Comparison of ENCODE assay signal across 19 cellular contexts in genomic region chr12:100611031-100611430, GRCh38. TPM values are rescaled to one million over a fixed set of nuclear protein-coding genes. Genes with fewer than 3 reads are reported as not detected.
"Had no signal": no experiment of that assay in that cellular context is flagged by ENCODE, and none has a peak within 500 bp of the region (broad histone marks: within the 10 kb centered on the region; RNA-seq: fewer than 3 reads in every experiment).

No MANE protein-coding gene starts in this region.

- H3K36me3 ChIP-seq: colonic mucosa, prostate gland, right atrium auricular region had no signal

- H3K9me3 ChIP-seq: body of pancreas, colonic mucosa, prostate gland, right atrium auricular region had no signal

- FAIRE-seq: endometrium had no signal

- H3K4me3 ChIP-seq: body of pancreas, colonic mucosa, heart right ventricle, prostate gland, right atrium auricular region had no signal

- H3K27ac ChIP-seq: body of pancreas, colonic mucosa, heart right ventricle, prostate gland, right atrium auricular region had no signal

- H3K4me1 ChIP-seq: body of pancreas, prostate gland, right atrium auricular region had no signal

- DNase-seq: activated CD4-positive, alpha-beta memory T cell treated with anti-CD3 and anti-CD28 coated beads for 36 hours; activated CD4-positive, alpha-beta T cell treated with anti-CD3 and anti-CD28 coated beads for 4 hours; activated T-cell treated with anti-CD3 and anti-CD28 coated beads for 4 hours; amniotic stem cell; body of pancreas; caudate nucleus; colonic mucosa; heart right ventricle; immature natural killer cell; left cardiac atrium; mesendoderm; naive thymus-derived CD8-positive, alpha-beta T cell; stimulated activated CD4-positive, alpha-beta T cell treated with anti-CD3 and anti-CD28 coated beads, Interleukin-12 subunit alpha, Interleukin-12 subunit beta, amount 100 ng/mL, for 4 hours; stimulated activated CD4-positive, alpha-beta T cell treated with anti-CD3 and anti-CD28 coated beads, Interleukin-1b, Interleukin-23, amount 100 ng/mL, for 48 hours; stimulated activated CD8-positive, alpha-beta memory T cell treated with anti-CD3 and anti-CD28 coated beads, Interleukin-4, amount 100 ng/mL, for 48 hours; stimulated activated naive CD4-positive, alpha-beta T cell had no signal

- H3K27me3 ChIP-seq: body of pancreas, colonic mucosa, heart right ventricle, right atrium auricular region had no signal

RNA-seq across cellular contexts. Expression of gene GAS2L3, which starts 37.5 kb away (rescaled TPM):
- total RNA-seq: naive thymus-derived CD8-positive, alpha-beta T cell had no signal
